Comparison of ENCODE assay signal across 37 cellular contexts in genomic region chr5:1277781-1278180, GRCh38. TPM values are rescaled to one million over a fixed set of nuclear protein-coding genes. Genes with fewer than 3 reads are reported as not detected.
"Had no signal": no experiment of that assay in that cellular context is flagged by ENCODE, and none has a peak within 500 bp of the region (broad histone marks: within the 10 kb centered on the region; RNA-seq: fewer than 3 reads in every experiment).

No MANE protein-coding gene starts in this region.

- FAIRE-seq: astrocyte, TTC549 had no signal

- H3K9me3 ChIP-seq: adrenal gland, body of pancreas had no signal

- H3K36me3 ChIP-seq: adrenal gland, brain microvascular endothelial cell, breast epithelium had no signal

- H3K27ac ChIP-seq: adrenal gland, body of pancreas, brain microvascular endothelial cell, breast epithelium, VCaP had no signal

- DNase-seq: activated B cell treated with CpG ODN at 0.5 μM for 24 hours; activated CD4-positive, alpha-beta memory T cell treated with anti-CD3 and anti-CD28 coated beads for 36 hours; activated CD4-positive, alpha-beta T cell treated with anti-CD3 and anti-CD28 coated beads for 4 hours; activated CD4-positive, alpha-beta T cell treated with anti-CD3 and anti-CD28 coated beads, Interleukin-2, amount 10 ng/mL, durations not matched to agents 24 days and 14 days; activated CD4-positive, alpha-beta T cell treated with anti-CD3 and anti-CD28 coated beads, Interleukin-2, amount 50 U/mL, for 1 hour; activated CD4-positive, alpha-beta T cell treated with anti-CD3 and anti-CD28 coated beads, Interleukin-2, amount 50 U/mL, for 4 hours; activated CD4-positive, CD25-positive, alpha-beta regulatory T cell treated with anti-CD3 and anti-CD28 coated beads, Interleukin-2, amount 50 U/mL, for 72 hours; activated CD8-positive, alpha-beta T cell treated with anti-CD3 and anti-CD28 coated beads for 36 hours; activated effector memory CD4-positive, alpha-beta T cell treated with anti-CD3 and anti-CD28 coated beads, Interleukin-2, amount 50 U/mL, for 16 hours; activated gamma-delta T cell treated with Interleukin-2 at 50 U/mL for 16 hours; activated naive CD4-positive, alpha-beta T cell; activated naive CD4-positive, alpha-beta T cell treated with anti-CD3 and anti-CD28 coated beads for 36 hours; activated naive CD4-positive, alpha-beta T cell treated with anti-CD3 and anti-CD28 coated beads, Interleukin-2, amount 50 U/mL, for 16 hours; activated naive CD8-positive, alpha-beta T cell treated with anti-CD3 and anti-CD28 coated beads for 36 hours; activated T-cell treated with anti-CD3 and anti-CD28 coated beads for 4 hours; activated T-cell treated with anti-CD3 and anti-CD28 coated beads, Interleukin-2, amount 50 U/mL, for 1 hour; activated T-cell treated with anti-CD3 and anti-CD28 coated beads, Interleukin-2, amount 50 U/mL, for 4 hours; activated T-cell treated with anti-CD3 and anti-CD28 coated beads, Interleukin-2, amount 50 U/mL, for 72 hours; adrenal gland; amniotic stem cell; body of pancreas; brain microvascular endothelial cell; central memory CD4-positive, alpha-beta T cell; T-helper 1 cell; T-helper 2 cell; T-helper 9 cell had no signal

- H3K4me1 ChIP-seq: adrenal gland, body of pancreas, breast epithelium had no signal

- H3K4me3 ChIP-seq: adrenal gland, body of pancreas, breast epithelium had no signal

- ATAC-seq: activated CD8-positive, alpha-beta T cell treated with anti-CD3 and anti-CD28 coated beads for 36 hours; activated naive CD4-positive, alpha-beta T cell treated with anti-CD3 and anti-CD28 coated beads, Interleukin-2, amount 50 U/mL, for 72 hours; activated T-cell treated with anti-CD3 and anti-CD28 coated beads, Interleukin-2, amount 50 U/mL, for 4 hours; activated T-cell treated with anti-CD3 and anti-CD28 coated beads, Interleukin-2, amount 50 U/mL, for 72 hours; activated T-helper 17 cell treated with anti-CD3 and anti-CD28 coated beads, Interleukin-2, amount 50 U/mL, for 72 hours; body of pancreas had no signal

RNA-seq across cellular contexts. Expression of gene TERT, which starts 17.1 kb away (rescaled TPM):
- total RNA-seq: aorta, body of pancreas, cardiac septum, cerebellum had no signal
- polyA plus RNA-seq: adrenal gland, aorta had no signal

RNA-seq across cellular contexts. Expression of gene SLC6A18, which starts 52.6 kb away (rescaled TPM):
- total RNA-seq: activated B cell treated with CpG ODN at 0.5 μM for 24 hours; activated CD4-positive, alpha-beta memory T cell treated with anti-CD3 and anti-CD28 coated beads for 36 hours; activated CD4-positive, alpha-beta T cell treated with anti-CD3 and anti-CD28 coated beads, Interleukin-2, amount 10 ng/mL, durations not matched to agents 24 days and 14 days; activated CD8-positive, alpha-beta memory T cell treated with anti-CD3 and anti-CD28 coated beads for 36 hours; activated CD8-positive, alpha-beta T cell treated with anti-CD3 and anti-CD28 coated beads for 36 hours; activated naive CD4-positive, alpha-beta T cell treated with anti-CD3 and anti-CD28 coated beads for 36 hours; activated naive CD4-positive, alpha-beta T cell treated with anti-CD3 and anti-CD28 coated beads, Interleukin-2, amount 50 U/mL, for 72 hours; activated naive CD8-positive, alpha-beta T cell treated with anti-CD3 and anti-CD28 coated beads for 36 hours; activated T-cell treated with anti-CD3 and anti-CD28 coated beads, Interleukin-2, amount 50 U/mL, for 4 hours; activated T-cell treated with anti-CD3 and anti-CD28 coated beads, Interleukin-2, amount 50 U/mL, for 72 hours; activated T-helper 1 cell treated with anti-CD3 and anti-CD28 coated beads, Interleukin-12 subunit alpha, Interleukin-12 subunit beta, Interleukin-2, Interleukin-4 antibody, amounts not matched to agents 30 ng/mL and 10 ng/mL and 1 ng/mL, durations not matched to agents 14 hours and 24 hours and 36 hours; activated T-helper 17 cell treated with anti-CD3 and anti-CD28 coated beads, Interleukin-2, amount 50 U/mL, for 72 hours; adrenal gland; aorta; astrocyte; body of pancreas; breast epithelium; cardiac septum; cerebellum had no signal
- polyA plus RNA-seq: adrenal gland, aorta had no signal
